In the genomic region with DNA sequence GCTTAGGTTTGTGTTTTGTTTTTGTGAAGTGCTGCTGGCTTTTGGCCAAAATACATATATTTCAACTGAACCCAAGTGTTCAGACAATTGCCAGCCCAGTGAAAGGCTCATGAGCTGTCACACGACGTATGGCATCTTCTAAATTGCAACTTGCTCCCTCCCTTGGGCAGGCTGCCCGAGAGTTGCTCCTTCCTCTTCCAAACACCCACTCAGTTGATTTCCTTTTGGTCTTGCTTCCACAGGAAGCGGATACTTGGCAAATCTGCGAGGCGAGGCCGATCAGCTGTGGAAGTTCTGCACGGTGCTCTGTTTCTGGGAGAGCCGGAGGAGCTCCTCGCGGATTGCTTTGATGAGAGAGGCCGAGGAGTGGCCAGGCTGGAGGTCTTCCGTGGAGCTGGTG, we compare ENCODE assay signal across 18 cellular contexts. TPM values are rescaled to one million over a fixed set of nuclear protein-coding genes. Genes with fewer than 3 reads are reported as not detected.
DNase-seq lines count a peak whose midpoint lies in the region; ATAC-seq and TF ChIP-seq lines count a peak whose summit lies in the region.
"Had no signal": no experiment of that assay in that cellular context is flagged by ENCODE, and none has a peak within 500 bp of the region (broad histone marks: within the 10 kb centered on the region; RNA-seq: fewer than 3 reads in every experiment).

No MANE protein-coding gene starts in this region.

- intact Hi-C loops in ovary (cut with DNase I): no loop called here

- no peak overlapping the region for H3K4me3 ChIP-seq in LNCaP clone FGC (ENCODE audit: low read depth, low read length)
- H3K4me3 ChIP-seq in fibroblast of pulmonary artery (replicated peaks; ENCODE audit: low read depth, low read length): no peak overlapping the region
- H3K4me3 ChIP-seq in ovary: no peak overlapping the region
- H3K4me3 ChIP-seq: BLaER1, PC-9, prostate gland, tibial artery had no signal

- no peak overlapping the region for H3K27ac ChIP-seq in ovary
- H3K27ac ChIP-seq: BLaER1, gastrocnemius medialis, KMS-11, PC-9, prostate gland, tibial artery had no signal

- DNase-seq in LNCaP clone FGC (ENCODE audit: low read depth) (peak; percentile 1), NCI-H345 treated with DMSO at 0.1 percent for 48 hours (lab: John Stamatoyannopoulos, UW; ENCODE audit: unreplicated experiment) (peak; percentile 89), fibroblast of pulmonary artery (ENCODE audit: low read depth) (peak; percentile 52), ovary (peak in 3 of 5 donors; percentile 20 to 42 (median 22)), omental fat pad (ENCODE audit: low spot score) (no peak), UCSD-AML1 (lab: John Stamatoyannopoulos, UW; ENCODE audit: unreplicated experiment) (no peak)
- no peak for DNase-seq in activated CD4-positive, alpha-beta T cell treated with anti-CD3 and anti-CD28 coated beads, Interleukin-2, amount 50 U/mL, for 4 hours
- DNase-seq: activated naive CD4-positive, alpha-beta T cell treated with Interleukin-2 at 50 U/mL for 16 hours; DND-41; effector memory CD8-positive, alpha-beta T cell; gastrocnemius medialis; NCI-H2171 treated with DMSO at 0.1 percent for 48 hours; PC-9; tibial artery had no signal

- H3K27me3 ChIP-seq in ovary: no peaks in the 10 kb centered on the region
- H3K27me3 ChIP-seq: BLaER1, gastrocnemius medialis, tibial artery had no signal

- no peaks in the 10 kb centered on the region for H3K36me3 ChIP-seq in ovary
- H3K36me3 ChIP-seq: gastrocnemius medialis, prostate gland, tibial artery had no signal

- H3K4me1 ChIP-seq in ovary (ENCODE audit: insufficient read depth): no peaks in the 10 kb centered on the region
- H3K4me1 ChIP-seq: gastrocnemius medialis, prostate gland, tibial artery had no signal

- ATAC-seq in omental fat pad (ENCODE audit: low FRiP score) (no peak), HG02870 (IDR thresholded peaks at IDR 0.05; ENCODE audit: unreplicated experiment) (no peak)
- ATAC-seq: effector memory CD8-positive, alpha-beta T cell; gastrocnemius medialis had no signal

- WGBS in ovary, 3 donors: 32 to 46% (median 38%) methylated on average over 13 of the region's 13 CpGs

- no peaks in the 10 kb centered on the region for H3K9me3 ChIP-seq in ovary
- H3K9me3 ChIP-seq: BLaER1, gastrocnemius medialis, prostate gland, tibial artery had no signal

- no peak for TF ChIP-seq POLR2A in ovary (IDR thresholded peaks at IDR 0.05)

- TF ChIP-seq EP300 in ovary (IDR thresholded peaks at IDR 0.05): no peak

- TF ChIP-seq CTCF in LNCaP clone FGC (IDR thresholded peaks at IDR 0.05; ENCODE audit: control insufficient read depth, extremely low read depth, insufficient read depth) (no peak), fibroblast of pulmonary artery (IDR thresholded peaks at IDR 0.05; ENCODE audit: low read length, missing control alignments) (no peak), ovary (IDR thresholded peaks at IDR 0.05) (no peak), omental fat pad (IDR thresholded peaks at IDR 0.05) (no peak)

RNA-seq across cellular contexts. Expression of a gene that starts 39.6 kb away (rescaled TPM):
- total RNA-seq in ovary (not detected), omental fat pad (not detected)
- 1 to 10 TPM in 1 of 2 donors, not detected in 1; 1.7 TPM for polyA plus RNA-seq in ovary
- total RNA-seq: gastrocnemius medialis had no signal

RNA-seq across cellular contexts. Expression of a gene that starts 39.8 kb away (rescaled TPM):
- not detected for total RNA-seq in ovary
- not detected for polyA plus RNA-seq in ovary
- total RNA-seq in omental fat pad: not detected
- total RNA-seq: gastrocnemius medialis, PC-9 had no signal

Comparison
In these comparisons a context has a peak if more than half of its experiments do, and no peak if none do; other contexts are left out.
1. DNase-seq: peak in LNCaP clone FGC (single experiment), NCI-H345 treated with DMSO at 0.1 percent for 48 hours (single experiment), fibroblast of pulmonary artery (single experiment) and ovary (3 of 5); none in activated CD4-positive, alpha-beta T cell treated with anti-CD3 and anti-CD28 coated beads, Interleukin-2, amount 50 U/mL, for 4 hours (0 of 2), omental fat pad (single experiment) and UCSD-AML1 (single experiment).